11 cellular contexts compared by ENCODE assay signal in genomic region chr1:62625415-62625814, GRCh38.
A peak's percentile ranks its signal among the peaks of the same experiment; 100 is the strongest.
DNase-seq lines count a peak whose midpoint lies in the region; ATAC-seq and TF ChIP-seq lines count a peak whose summit lies in the region.
"Had no signal": no experiment of that assay in that cellular context is flagged by ENCODE, and none has a peak within 500 bp of the region (broad histone marks: within the 10 kb centered on the region; RNA-seq: fewer than 3 reads in every experiment).

No MANE protein-coding gene starts in this region.

- no peak overlapping the region for H3K4me3 ChIP-seq in NB4 (ENCODE audit: low read depth, low read length)
- H3K4me3 ChIP-seq: suprapubic skin had no signal

- DNase-seq in NB4 (ENCODE audit: low read depth) (peak; percentile 6), nephron progenitor cell (no peak), hypothalamus (lab: John Stamatoyannopoulos, UW) (no peak)
- no peak for DNase-seq in activated CD4-positive, CD25-positive, alpha-beta regulatory T cell treated with anti-CD3 and anti-CD28 coated beads, Interleukin-2, amount 50 U/mL, for 72 hours
- DNase-seq: DMS 273 treated with DMSO at 0.1 percent for 48 hours, hippocampal formation, T-helper 17 cell had no signal

- H3K4me3 Mint-ChIP-seq in nephron progenitor cell, result no peak overlapping the region
- H3K4me3 Mint-ChIP-seq: T-helper 17 cell had no signal

- TF ChIP-seq CTCF in NB4 (IDR thresholded peaks at IDR 0.05; ENCODE audit: low read depth, low read length) (no peak), nephron progenitor cell (IDR thresholded peaks at IDR 0.05) (no peak)

- no peak for TF ChIP-seq POLR2A in NB4 (IDR thresholded peaks at IDR 0.05; ENCODE audit: extremely low read depth, insufficient read length)

- H3K27me3 Mint-ChIP-seq in nephron progenitor cell (ENCODE audit: low read depth, poor library complexity), result no peaks in the 10 kb centered on the region
- H3K27me3 Mint-ChIP-seq: T-helper 17 cell had no signal

- peak overlapping the region; percentile 53 for H3K27ac Mint-ChIP-seq in nephron progenitor cell
- H3K27ac Mint-ChIP-seq: T-helper 17 cell had no signal

- H3K36me3 Mint-ChIP-seq in nephron progenitor cell (ENCODE audit: low read depth), result peaks cover 47% of the 10 kb centered on the region

- no peaks in the 10 kb centered on the region for H3K4me1 Mint-ChIP-seq in nephron progenitor cell

- H3K9me3 Mint-ChIP-seq in nephron progenitor cell, result no peaks in the 10 kb centered on the region

- ATAC-seq in GM18861 (IDR thresholded peaks at IDR 0.05; ENCODE audit: unreplicated experiment) (peak; percentile 50), HG02840 (IDR thresholded peaks at IDR 0.05; ENCODE audit: low FRiP score, unreplicated experiment) (peak; percentile 59), GM19455 (IDR thresholded peaks at IDR 0.05; ENCODE audit: unreplicated experiment) (no peak)
- ATAC-seq: T-helper 17 cell had no signal
